ENCODE assay signal across 11 cellular contexts in genomic region chr6:118784641-118785164, GRCh38.
DNase-seq lines count a peak whose midpoint lies in the region; ATAC-seq and TF ChIP-seq lines count a peak whose summit lies in the region.
"Had no signal": no experiment of that assay in that cellular context is flagged by ENCODE, and none has a peak within 500 bp of the region (broad histone marks: within the 10 kb centered on the region; RNA-seq: fewer than 3 reads in every experiment).

No MANE protein-coding gene starts in this region.

- peaks cover 46% of the 10 kb centered on the region for H3K4me1 Mint-ChIP-seq in mesothelial cell of epicardium

- H3K9me3 Mint-ChIP-seq in mesothelial cell of epicardium = no peaks in the 10 kb centered on the region

- no peak overlapping the region for H3K4me3 Mint-ChIP-seq in mesothelial cell of epicardium

- TF ChIP-seq CTCF in mesothelial cell of epicardium (IDR thresholded peaks at IDR 0.05; ENCODE audit: unreplicated experiment) (no peak), WERI-Rb-1 (IDR thresholded peaks at IDR 0.05; ENCODE audit: low read depth, low read length) (no peak), prostate gland (IDR thresholded peaks at IDR 0.05) (no peak)

- H3K27ac ChIP-seq in WERI-Rb-1 = no peak overlapping the region
- no peak overlapping the region for H3K27ac ChIP-seq in prostate gland

- H3K4me3 ChIP-seq in WERI-Rb-1 (ENCODE audit: low read depth, low read length) (no peak overlapping the region), prostate gland (no peak overlapping the region)

- H3K9me3 ChIP-seq in WERI-Rb-1 (ENCODE audit: severe bottlenecking) (no peaks in the 10 kb centered on the region), prostate gland (no peaks in the 10 kb centered on the region)

- peaks cover 1% of the 10 kb centered on the region for H3K27me3 Mint-ChIP-seq in mesothelial cell of epicardium (ENCODE audit: low read depth)

- H3K27me3 ChIP-seq in WERI-Rb-1 (ENCODE audit: insufficient read depth, low read depth, severe bottlenecking) = no peaks in the 10 kb centered on the region
- no peaks in the 10 kb centered on the region for H3K27me3 ChIP-seq in prostate gland (replicated peaks; ENCODE audit: insufficient read depth)

- ATAC-seq in Right ventricle myocardium inferior = peak; percentile 84
- ATAC-seq: HCT116 had no signal

- WGBS in prostate gland = 21% methylated on average over 5 of the region's 5 CpGs

- peak overlapping the region; percentile 84 for H3K27ac Mint-ChIP-seq in mesothelial cell of epicardium

- no peak for TF ChIP-seq POLR2A in prostate gland (IDR thresholded peaks at IDR 0.05)

- no peaks in the 10 kb centered on the region for H3K4me1 ChIP-seq in prostate gland (replicated peaks)

- DNase-seq in Right ventricle myocardium inferior (ENCODE audit: missing footprints) (no peak), cardiac septum (ENCODE audit: low spot score) (no peak), epidermal melanocyte (ENCODE audit: insufficient read length, low spot score) (peak; percentile 53), mesothelial cell of epicardium (ENCODE audit: low spot score in 2 of 2, unreplicated experiment in 2 of 2) (peak in 1 of 2 experiments; percentile 40), WERI-Rb-1 (no peak), NCI-H748 (lab: John Stamatoyannopoulos, UW; ENCODE audit: unreplicated experiment) (no peak), prostate gland (ENCODE audit: low spot score) (no peak)
- DNase-seq in activated CD8-positive, alpha-beta memory T cell treated with anti-CD3 and anti-CD28 coated beads for 24 hours = no peak
- DNase-seq: SHP77 treated with DMSO at 0.1 percent for 48 hours; stimulated activated CD4-positive, alpha-beta T cell treated with anti-CD3 and anti-CD28 coated beads, Interleukin-2, amount 100 ng/mL, for 48 hours had no signal

- H3K36me3 ChIP-seq in WERI-Rb-1 = no peaks in the 10 kb centered on the region
- H3K36me3 ChIP-seq in prostate gland = no peaks in the 10 kb centered on the region

- intact Hi-C loops in Right ventricle myocardium inferior (cut with DNase I) = no loop called here
- intact Hi-C loops in cardiac septum (cut with DNase I) = no loop called here
- intact Hi-C loops in prostate gland (cut with DNase I) = no loop called here

- H3K36me3 Mint-ChIP-seq in mesothelial cell of epicardium = no peaks in the 10 kb centered on the region
